Comparison of ENCODE assay signal across 2 cellular contexts in genomic region chr16:73171380-73171779, GRCh38.
TF ChIP-seq lines count a peak whose summit lies in the region.

No MANE protein-coding gene starts in this region.

TF ChIP-seq in SK-N-SH, 30 proteins besides CTCF, POLR2A, EP300 and RAD21 (continued from another document):
- TF ChIP-seq, protein P1, sequence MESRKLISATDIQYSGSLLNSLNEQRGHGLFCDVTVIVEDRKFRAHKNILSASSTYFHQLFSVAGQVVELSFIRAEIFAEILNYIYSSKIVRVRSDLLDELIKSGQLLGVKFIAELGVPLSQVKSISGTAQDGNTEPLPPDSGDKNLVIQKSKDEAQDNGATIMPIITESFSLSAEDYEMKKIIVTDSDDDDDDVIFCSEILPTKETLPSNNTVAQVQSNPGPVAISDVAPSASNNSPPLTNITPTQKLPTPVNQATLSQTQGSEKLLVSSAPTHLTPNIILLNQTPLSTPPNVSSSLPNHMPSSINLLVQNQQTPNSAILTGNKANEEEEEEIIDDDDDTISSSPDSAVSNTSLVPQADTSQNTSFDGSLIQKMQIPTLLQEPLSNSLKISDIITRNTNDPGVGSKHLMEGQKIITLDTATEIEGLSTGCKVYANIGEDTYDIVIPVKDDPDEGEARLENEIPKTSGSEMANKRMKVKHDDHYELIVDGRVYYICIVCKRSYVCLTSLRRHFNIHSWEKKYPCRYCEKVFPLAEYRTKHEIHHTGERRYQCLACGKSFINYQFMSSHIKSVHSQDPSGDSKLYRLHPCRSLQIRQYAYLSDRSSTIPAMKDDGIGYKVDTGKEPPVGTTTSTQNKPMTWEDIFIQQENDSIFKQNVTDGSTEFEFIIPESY (IDR thresholded peaks at IDR 0.05; ENCODE audit: borderline replicate concordance, low read depth): no peak
- no peak for TF ChIP-seq PBX3 (IDR thresholded peaks at IDR 0.05)
- no peak for TF ChIP-seq TCF12 (IDR thresholded peaks at IDR 0.05)
- no peak for TF ChIP-seq USF2 (IDR thresholded peaks at IDR 0.05; ENCODE audit: borderline replicate concordance, low read depth, low read length)
- TF ChIP-seq, protein P2, sequence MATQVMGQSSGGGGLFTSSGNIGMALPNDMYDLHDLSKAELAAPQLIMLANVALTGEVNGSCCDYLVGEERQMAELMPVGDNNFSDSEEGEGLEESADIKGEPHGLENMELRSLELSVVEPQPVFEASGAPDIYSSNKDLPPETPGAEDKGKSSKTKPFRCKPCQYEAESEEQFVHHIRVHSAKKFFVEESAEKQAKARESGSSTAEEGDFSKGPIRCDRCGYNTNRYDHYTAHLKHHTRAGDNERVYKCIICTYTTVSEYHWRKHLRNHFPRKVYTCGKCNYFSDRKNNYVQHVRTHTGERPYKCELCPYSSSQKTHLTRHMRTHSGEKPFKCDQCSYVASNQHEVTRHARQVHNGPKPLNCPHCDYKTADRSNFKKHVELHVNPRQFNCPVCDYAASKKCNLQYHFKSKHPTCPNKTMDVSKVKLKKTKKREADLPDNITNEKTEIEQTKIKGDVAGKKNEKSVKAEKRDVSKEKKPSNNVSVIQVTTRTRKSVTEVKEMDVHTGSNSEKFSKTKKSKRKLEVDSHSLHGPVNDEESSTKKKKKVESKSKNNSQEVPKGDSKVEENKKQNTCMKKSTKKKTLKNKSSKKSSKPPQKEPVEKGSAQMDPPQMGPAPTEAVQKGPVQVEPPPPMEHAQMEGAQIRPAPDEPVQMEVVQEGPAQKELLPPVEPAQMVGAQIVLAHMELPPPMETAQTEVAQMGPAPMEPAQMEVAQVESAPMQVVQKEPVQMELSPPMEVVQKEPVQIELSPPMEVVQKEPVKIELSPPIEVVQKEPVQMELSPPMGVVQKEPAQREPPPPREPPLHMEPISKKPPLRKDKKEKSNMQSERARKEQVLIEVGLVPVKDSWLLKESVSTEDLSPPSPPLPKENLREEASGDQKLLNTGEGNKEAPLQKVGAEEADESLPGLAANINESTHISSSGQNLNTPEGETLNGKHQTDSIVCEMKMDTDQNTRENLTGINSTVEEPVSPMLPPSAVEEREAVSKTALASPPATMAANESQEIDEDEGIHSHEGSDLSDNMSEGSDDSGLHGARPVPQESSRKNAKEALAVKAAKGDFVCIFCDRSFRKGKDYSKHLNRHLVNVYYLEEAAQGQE (IDR thresholded peaks at IDR 0.05; ENCODE audit: low read depth, low read length): no peak
- no peak for TF ChIP-seq NFIC (IDR thresholded peaks at IDR 0.05; ENCODE audit: borderline replicate concordance)
- no peak for TF ChIP-seq SMC3 (IDR thresholded peaks at IDR 0.05; ENCODE audit: low read depth, low read length)
- TF ChIP-seq CHD2 (IDR thresholded peaks at IDR 0.05; ENCODE audit: low read length, partially characterized antibody): no peak
- TF ChIP-seq FOXJ3 (CRISPR knock-in tag; IDR thresholded peaks at IDR 0.05): no peak
- no peak for TF ChIP-seq GATA2 (CRISPR knock-in tag; IDR thresholded peaks at IDR 0.05)
- TF ChIP-seq GABPA (IDR thresholded peaks at IDR 0.05; ENCODE audit: low read depth): no peak
- no peak for TF ChIP-seq SIN3A (IDR thresholded peaks at IDR 0.05; ENCODE audit: borderline replicate concordance, low read depth, low read length)
- TF ChIP-seq ELF1 (IDR thresholded peaks at IDR 0.05): no peak

TF ChIP-seq in SK-N-SH treated with all-trans-retinoic acid at 6 μM for 48 hours, 23 proteins besides CTCF, POLR2A, EP300 and RAD21 (continued from another document):
- TF ChIP-seq, protein P3, sequence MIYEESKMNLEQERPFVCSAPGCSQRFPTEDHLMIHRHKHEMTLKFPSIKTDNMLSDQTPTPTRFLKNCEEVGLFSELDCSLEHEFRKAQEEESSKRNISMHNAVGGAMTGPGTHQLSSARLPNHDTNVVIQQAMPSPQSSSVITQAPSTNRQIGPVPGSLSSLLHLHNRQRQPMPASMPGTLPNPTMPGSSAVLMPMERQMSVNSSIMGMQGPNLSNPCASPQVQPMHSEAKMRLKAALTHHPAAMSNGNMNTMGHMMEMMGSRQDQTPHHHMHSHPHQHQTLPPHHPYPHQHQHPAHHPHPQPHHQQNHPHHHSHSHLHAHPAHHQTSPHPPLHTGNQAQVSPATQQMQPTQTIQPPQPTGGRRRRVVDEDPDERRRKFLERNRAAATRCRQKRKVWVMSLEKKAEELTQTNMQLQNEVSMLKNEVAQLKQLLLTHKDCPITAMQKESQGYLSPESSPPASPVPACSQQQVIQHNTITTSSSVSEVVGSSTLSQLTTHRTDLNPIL (CRISPR knock-in tag; IDR thresholded peaks at IDR 0.05; ENCODE audit: low read depth): no peak
- TF ChIP-seq ISL1 (CRISPR knock-in tag; IDR thresholded peaks at IDR 0.05): no peak
- no peak for TF ChIP-seq ZFP3 (CRISPR knock-in tag; IDR thresholded peaks at IDR 0.05)
- TF ChIP-seq BACH2 (CRISPR knock-in tag; IDR thresholded peaks at IDR 0.05; ENCODE audit: borderline replicate concordance): no peak
- TF ChIP-seq ZNF70 (CRISPR knock-in tag; IDR thresholded peaks at IDR 0.05): no peak
- no peak for TF ChIP-seq GLIS3 (CRISPR knock-in tag; IDR thresholded peaks at IDR 0.05)
- no peak for TF ChIP-seq CSDC2 (CRISPR knock-in tag; IDR thresholded peaks at IDR 0.05)
- no peak for TF ChIP-seq TCF4 (CRISPR knock-in tag; IDR thresholded peaks at IDR 0.05; ENCODE audit: borderline replicate concordance)
- TF ChIP-seq SNAI2 (CRISPR knock-in tag; IDR thresholded peaks at IDR 0.05): no peak
- no peak for TF ChIP-seq ESRRG (CRISPR knock-in tag; IDR thresholded peaks at IDR 0.05)
- no peak for TF ChIP-seq ARNTL (CRISPR knock-in tag; IDR thresholded peaks at IDR 0.05; ENCODE audit: borderline replicate concordance, low read depth)
- TF ChIP-seq, protein P4, sequence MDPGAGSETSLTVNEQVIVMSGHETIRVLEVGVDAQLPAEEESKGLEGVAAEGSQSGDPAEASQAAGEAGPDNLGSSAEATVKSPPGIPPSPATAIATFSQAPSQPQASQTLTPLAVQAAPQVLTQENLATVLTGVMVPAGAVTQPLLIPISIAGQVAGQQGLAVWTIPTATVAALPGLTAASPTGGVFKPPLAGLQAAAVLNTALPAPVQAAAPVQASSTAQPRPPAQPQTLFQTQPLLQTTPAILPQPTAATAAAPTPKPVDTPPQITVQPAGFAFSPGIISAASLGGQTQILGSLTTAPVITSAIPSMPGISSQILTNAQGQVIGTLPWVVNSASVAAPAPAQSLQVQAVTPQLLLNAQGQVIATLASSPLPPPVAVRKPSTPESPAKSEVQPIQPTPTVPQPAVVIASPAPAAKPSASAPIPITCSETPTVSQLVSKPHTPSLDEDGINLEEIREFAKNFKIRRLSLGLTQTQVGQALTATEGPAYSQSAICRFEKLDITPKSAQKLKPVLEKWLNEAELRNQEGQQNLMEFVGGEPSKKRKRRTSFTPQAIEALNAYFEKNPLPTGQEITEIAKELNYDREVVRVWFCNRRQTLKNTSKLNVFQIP (CRISPR knock-in tag; IDR thresholded peaks at IDR 0.05; ENCODE audit: borderline replicate concordance, low read depth): no peak
- TF ChIP-seq ZFP30 (CRISPR knock-in tag; IDR thresholded peaks at IDR 0.05): no peak
